ENCODE assay signal across 1 cellular context in the genomic region with DNA sequence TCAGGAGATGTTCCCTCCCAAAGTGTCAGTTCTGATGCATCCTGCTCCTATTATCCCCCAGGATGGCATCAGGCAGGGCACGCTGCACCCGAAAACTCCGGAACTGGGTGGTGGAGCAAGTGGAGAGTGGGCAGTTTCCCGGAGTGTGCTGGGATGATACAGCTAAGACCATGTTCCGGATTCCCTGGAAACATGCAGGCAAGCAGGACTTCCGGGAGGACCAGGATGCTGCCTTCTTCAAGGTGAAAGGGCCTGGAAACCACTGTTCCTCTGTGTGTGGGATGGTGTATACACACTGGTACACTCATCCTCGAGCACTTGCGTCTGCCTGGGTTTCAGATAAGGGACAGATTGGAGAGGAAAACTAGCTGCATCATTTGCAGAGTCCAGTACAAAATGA.
TF ChIP-seq lines count a peak whose summit lies in the region.

No MANE protein-coding gene starts in this region.

TF ChIP-seq in IMR-90, 13 proteins besides CTCF, POLR2A, EP300 and RAD21 (continued from another document):
- TF ChIP-seq CHD1 (IDR thresholded peaks at IDR 0.05; ENCODE audit: low read depth, low read length) (no peak), FOS (IDR thresholded peaks at IDR 0.05; ENCODE audit: low read depth, low read length) (no peak)
TF ChIP-seq in IMR-90: peak in this region for 0.
